In the genomic region with DNA sequence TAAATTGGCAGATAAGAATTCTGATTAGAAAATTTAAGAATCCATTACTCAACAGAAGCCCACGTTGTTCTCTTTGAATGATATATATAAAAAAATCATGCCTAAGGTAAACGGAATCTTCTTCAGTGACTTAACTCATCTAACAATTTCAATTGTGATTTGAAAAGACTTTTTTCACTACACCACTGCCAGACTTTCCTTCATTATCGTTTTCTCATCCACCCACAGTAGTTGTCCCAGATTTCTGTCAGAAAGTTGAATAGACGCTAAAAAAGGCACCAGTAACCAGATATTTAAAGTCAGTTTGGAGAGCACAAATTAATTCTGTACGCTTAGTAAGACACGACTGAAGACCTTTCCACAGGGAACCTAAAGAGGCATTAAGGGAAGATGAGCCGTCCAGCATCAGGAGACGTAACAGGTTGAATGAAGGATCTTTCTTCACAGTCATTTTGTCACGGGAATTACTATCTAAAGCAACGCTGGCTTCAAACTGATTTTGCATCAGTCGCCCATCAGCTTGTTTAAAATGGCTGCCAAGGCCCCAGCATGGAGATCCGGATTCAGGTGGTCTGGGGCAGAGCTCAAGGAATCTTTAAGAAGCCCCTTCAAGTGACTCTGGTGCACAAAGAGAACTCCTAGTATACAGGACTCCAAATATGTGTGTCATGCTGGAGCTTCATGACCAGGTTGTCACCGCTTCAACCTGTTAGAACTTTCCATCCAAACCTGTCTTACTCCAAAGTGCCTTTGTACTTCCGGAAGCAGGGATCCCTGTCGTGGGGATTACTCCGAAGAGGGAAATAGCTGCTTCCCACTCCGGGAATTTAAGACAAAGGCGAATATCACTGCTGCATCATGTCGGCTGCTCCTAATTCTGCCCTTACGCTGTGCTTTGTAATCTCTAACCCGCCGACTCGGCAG, we compare ENCODE assay signal across 1 cellular context.
A peak's percentile ranks its signal among the peaks of the same experiment; 100 is the strongest.
TF ChIP-seq lines count a peak whose summit lies in the region.

No MANE protein-coding gene starts in this region.

TF ChIP-seq in K562, 482 proteins besides CTCF, POLR2A, EP300 and RAD21 (continued from another document and continues in another):
- TF ChIP-seq FOXP1 (CRISPR knock-in tag; IDR thresholded peaks at IDR 0.05) (0 out of 2 replicates have a peak, but pooled peaks have one; percentile 19), FOXK1 (CRISPR knock-in tag; IDR thresholded peaks at IDR 0.05; ENCODE audit: borderline replicate concordance) (0 out of 2 replicates have a peak, but pooled peaks have one; percentile 74), THRAP3 (IDR thresholded peaks at IDR 0.05; ENCODE audit: borderline replicate concordance) (no peak), GABPB2 (CRISPR knock-in tag; conservative IDR thresholded peaks at IDR 0.05) (no peak), NFIC (IDR thresholded peaks at IDR 0.05) (no peak), MBD2 (IDR thresholded peaks at IDR 0.05; ENCODE audit: borderline replicate concordance, low read depth) (no peak), TRIM28 (IDR thresholded peaks at IDR 0.05) (0 out of 2 replicates have a peak, but pooled peaks have one; percentile 9), E2F3 (CRISPR knock-in tag; IDR thresholded peaks at IDR 0.05) (no peak), NONO (IDR thresholded peaks at IDR 0.05; ENCODE audit: low read depth in 2 of 2, low read length in 1 of 2) (no peak), RFX5 (IDR thresholded peaks at IDR 0.05; ENCODE audit: low read depth, low read length) (no peak), ZKSCAN3 (CRISPR knock-in tag; IDR thresholded peaks at IDR 0.05) (no peak), RHOXF2B (CRISPR knock-in tag; conservative IDR thresholded peaks at IDR 0.05) (no peak), OTX1 (CRISPR knock-in tag; IDR thresholded peaks at IDR 0.05) (no peak), KDM1A (IDR thresholded peaks at IDR 0.05) (0 out of 4 replicates have a peak, but pooled peaks of 1 of the 2 experiments have one; percentile 10), KDM4B (IDR thresholded peaks at IDR 0.05; ENCODE audit: borderline replicate concordance in 2 of 2, low read depth in 1 of 2) (no peak), NFIX (CRISPR knock-in tag; IDR thresholded peaks at IDR 0.05; ENCODE audit: low read depth) (no peak), GTF2A2 (tag; IDR thresholded peaks at IDR 0.05) (no peak), NR1H2 (CRISPR knock-in tag; IDR thresholded peaks at IDR 0.05) (no peak), RB1 (IDR thresholded peaks at IDR 0.05; ENCODE audit: low read depth) (no peak; the same call in 1 of the 2 replicates), CREB1 (IDR thresholded peaks at IDR 0.05) (no peak), CREB1 (CRISPR knock-in tag; IDR thresholded peaks at IDR 0.05) (no peak), PYGO2 (tag; IDR thresholded peaks at IDR 0.05) (no peak), CCAR2 (IDR thresholded peaks at IDR 0.05; ENCODE audit: low read depth, low read length) (no peak), ETV6 (IDR thresholded peaks at IDR 0.05; ENCODE audit: borderline replicate concordance in 1 of 2, low read depth in 2 of 2, low read length in 1 of 2) (no peak), ETV6 (CRISPR knock-in tag; IDR thresholded peaks at IDR 0.05; ENCODE audit: borderline replicate concordance) (no peak), YY1 (IDR thresholded peaks at IDR 0.05; ENCODE audit: borderline replicate concordance in 1 of 3, control insufficient read depth in 1 of 3, extremely low read depth in 1 of 3, insufficient read depth in 3 of 3, insufficient read length in 1 of 3, insufficient replicate concordance in 2 of 3, low read depth in 1 of 3, low read length in 2 of 3) (peak; percentile 67 to 97 (median 89)), NR4A1 (CRISPR knock-in tag; IDR thresholded peaks at IDR 0.05) (no peak), NR4A1 (tag; IDR thresholded peaks at IDR 0.05) (no peak), HDAC3 (IDR thresholded peaks at IDR 0.05; ENCODE audit: borderline replicate concordance, partially characterized antibody) (no peak), CBX3 (IDR thresholded peaks at IDR 0.05; ENCODE audit: borderline replicate concordance in 1 of 2, low read length in 2 of 2) (peak in 1 of 2 experiments; percentile 21; a peak in 1 of 3 replicates), DMBX1 (CRISPR knock-in tag; IDR thresholded peaks at IDR 0.05; ENCODE audit: borderline replicate concordance) (peak; percentile 62; the same call in 1 of the 2 replicates), GATAD2A (IDR thresholded peaks at IDR 0.05) (no peak), ZNF436 (CRISPR knock-in tag; IDR thresholded peaks at IDR 0.05) (0 out of 2 replicates have a peak, but pooled peaks have one; percentile 24), YBX1 (IDR thresholded peaks at IDR 0.05) (no peak), TRIM24 (IDR thresholded peaks at IDR 0.05) (no peak), ZNF133 (CRISPR knock-in tag; IDR thresholded peaks at IDR 0.05) (0 out of 2 replicates have a peak, but pooled peaks have one; percentile 45)
- TF ChIP-seq, protein P1, sequence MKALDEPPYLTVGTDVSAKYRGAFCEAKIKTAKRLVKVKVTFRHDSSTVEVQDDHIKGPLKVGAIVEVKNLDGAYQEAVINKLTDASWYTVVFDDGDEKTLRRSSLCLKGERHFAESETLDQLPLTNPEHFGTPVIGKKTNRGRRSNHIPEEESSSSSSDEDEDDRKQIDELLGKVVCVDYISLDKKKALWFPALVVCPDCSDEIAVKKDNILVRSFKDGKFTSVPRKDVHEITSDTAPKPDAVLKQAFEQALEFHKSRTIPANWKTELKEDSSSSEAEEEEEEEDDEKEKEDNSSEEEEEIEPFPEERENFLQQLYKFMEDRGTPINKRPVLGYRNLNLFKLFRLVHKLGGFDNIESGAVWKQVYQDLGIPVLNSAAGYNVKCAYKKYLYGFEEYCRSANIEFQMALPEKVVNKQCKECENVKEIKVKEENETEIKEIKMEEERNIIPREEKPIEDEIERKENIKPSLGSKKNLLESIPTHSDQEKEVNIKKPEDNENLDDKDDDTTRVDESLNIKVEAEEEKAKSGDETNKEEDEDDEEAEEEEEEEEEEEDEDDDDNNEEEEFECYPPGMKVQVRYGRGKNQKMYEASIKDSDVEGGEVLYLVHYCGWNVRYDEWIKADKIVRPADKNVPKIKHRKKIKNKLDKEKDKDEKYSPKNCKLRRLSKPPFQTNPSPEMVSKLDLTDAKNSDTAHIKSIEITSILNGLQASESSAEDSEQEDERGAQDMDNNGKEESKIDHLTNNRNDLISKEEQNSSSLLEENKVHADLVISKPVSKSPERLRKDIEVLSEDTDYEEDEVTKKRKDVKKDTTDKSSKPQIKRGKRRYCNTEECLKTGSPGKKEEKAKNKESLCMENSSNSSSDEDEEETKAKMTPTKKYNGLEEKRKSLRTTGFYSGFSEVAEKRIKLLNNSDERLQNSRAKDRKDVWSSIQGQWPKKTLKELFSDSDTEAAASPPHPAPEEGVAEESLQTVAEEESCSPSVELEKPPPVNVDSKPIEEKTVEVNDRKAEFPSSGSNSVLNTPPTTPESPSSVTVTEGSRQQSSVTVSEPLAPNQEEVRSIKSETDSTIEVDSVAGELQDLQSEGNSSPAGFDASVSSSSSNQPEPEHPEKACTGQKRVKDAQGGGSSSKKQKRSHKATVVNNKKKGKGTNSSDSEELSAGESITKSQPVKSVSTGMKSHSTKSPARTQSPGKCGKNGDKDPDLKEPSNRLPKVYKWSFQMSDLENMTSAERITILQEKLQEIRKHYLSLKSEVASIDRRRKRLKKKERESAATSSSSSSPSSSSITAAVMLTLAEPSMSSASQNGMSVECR (CRISPR knock-in tag; IDR thresholded peaks at IDR 0.05) = no peak
- TF ChIP-seq, protein P2, sequence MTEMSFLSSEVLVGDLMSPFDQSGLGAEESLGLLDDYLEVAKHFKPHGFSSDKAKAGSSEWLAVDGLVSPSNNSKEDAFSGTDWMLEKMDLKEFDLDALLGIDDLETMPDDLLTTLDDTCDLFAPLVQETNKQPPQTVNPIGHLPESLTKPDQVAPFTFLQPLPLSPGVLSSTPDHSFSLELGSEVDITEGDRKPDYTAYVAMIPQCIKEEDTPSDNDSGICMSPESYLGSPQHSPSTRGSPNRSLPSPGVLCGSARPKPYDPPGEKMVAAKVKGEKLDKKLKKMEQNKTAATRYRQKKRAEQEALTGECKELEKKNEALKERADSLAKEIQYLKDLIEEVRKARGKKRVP (CRISPR knock-in tag; IDR thresholded peaks at IDR 0.05) = no peak
- TF ChIP-seq, protein P3, sequence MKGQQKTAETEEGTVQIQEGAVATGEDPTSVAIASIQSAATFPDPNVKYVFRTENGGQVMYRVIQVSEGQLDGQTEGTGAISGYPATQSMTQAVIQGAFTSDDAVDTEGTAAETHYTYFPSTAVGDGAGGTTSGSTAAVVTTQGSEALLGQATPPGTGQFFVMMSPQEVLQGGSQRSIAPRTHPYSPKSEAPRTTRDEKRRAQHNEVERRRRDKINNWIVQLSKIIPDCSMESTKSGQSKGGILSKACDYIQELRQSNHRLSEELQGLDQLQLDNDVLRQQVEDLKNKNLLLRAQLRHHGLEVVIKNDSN (CRISPR knock-in tag; IDR thresholded peaks at IDR 0.05) = no peak
- TF ChIP-seq, protein P4, sequence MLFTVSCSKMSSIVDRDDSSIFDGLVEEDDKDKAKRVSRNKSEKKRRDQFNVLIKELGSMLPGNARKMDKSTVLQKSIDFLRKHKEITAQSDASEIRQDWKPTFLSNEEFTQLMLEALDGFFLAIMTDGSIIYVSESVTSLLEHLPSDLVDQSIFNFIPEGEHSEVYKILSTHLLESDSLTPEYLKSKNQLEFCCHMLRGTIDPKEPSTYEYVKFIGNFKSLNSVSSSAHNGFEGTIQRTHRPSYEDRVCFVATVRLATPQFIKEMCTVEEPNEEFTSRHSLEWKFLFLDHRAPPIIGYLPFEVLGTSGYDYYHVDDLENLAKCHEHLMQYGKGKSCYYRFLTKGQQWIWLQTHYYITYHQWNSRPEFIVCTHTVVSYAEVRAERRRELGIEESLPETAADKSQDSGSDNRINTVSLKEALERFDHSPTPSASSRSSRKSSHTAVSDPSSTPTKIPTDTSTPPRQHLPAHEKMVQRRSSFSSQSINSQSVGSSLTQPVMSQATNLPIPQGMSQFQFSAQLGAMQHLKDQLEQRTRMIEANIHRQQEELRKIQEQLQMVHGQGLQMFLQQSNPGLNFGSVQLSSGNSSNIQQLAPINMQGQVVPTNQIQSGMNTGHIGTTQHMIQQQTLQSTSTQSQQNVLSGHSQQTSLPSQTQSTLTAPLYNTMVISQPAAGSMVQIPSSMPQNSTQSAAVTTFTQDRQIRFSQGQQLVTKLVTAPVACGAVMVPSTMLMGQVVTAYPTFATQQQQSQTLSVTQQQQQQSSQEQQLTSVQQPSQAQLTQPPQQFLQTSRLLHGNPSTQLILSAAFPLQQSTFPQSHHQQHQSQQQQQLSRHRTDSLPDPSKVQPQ (CRISPR knock-in tag; IDR thresholded peaks at IDR 0.05; ENCODE audit: borderline replicate concordance) = no peak
- TF ChIP-seq, protein P5, sequence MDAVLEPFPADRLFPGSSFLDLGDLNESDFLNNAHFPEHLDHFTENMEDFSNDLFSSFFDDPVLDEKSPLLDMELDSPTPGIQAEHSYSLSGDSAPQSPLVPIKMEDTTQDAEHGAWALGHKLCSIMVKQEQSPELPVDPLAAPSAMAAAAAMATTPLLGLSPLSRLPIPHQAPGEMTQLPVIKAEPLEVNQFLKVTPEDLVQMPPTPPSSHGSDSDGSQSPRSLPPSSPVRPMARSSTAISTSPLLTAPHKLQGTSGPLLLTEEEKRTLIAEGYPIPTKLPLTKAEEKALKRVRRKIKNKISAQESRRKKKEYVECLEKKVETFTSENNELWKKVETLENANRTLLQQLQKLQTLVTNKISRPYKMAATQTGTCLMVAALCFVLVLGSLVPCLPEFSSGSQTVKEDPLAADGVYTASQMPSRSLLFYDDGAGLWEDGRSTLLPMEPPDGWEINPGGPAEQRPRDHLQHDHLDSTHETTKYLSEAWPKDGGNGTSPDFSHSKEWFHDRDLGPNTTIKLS (IDR thresholded peaks at IDR 0.05; ENCODE audit: borderline replicate concordance, low read depth) = no peak
- TF ChIP-seq, protein P6, sequence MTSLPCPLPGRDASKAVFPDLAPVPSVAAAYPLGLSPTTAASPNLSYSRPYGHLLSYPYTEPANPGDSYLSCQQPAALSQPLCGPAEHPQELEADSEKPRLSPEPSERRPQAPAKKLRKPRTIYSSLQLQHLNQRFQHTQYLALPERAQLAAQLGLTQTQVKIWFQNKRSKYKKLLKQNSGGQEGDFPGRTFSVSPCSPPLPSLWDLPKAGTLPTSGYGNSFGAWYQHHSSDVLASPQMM (CRISPR knock-in tag; IDR thresholded peaks at IDR 0.05) = no peak
- TF ChIP-seq, protein P7, sequence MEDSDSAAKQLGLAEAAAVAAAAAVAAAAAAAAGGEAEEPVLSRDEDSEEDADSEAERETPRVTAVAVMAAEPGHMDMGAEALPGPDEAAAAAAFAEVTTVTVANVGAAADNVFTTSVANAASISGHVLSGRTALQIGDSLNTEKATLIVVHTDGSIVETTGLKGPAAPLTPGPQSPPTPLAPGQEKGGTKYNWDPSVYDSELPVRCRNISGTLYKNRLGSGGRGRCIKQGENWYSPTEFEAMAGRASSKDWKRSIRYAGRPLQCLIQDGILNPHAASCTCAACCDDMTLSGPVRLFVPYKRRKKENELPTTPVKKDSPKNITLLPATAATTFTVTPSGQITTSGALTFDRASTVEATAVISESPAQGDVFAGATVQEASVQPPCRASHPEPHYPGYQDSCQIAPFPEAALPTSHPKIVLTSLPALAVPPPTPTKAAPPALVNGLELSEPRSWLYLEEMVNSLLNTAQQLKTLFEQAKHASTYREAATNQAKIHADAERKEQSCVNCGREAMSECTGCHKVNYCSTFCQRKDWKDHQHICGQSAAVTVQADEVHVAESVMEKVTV (CRISPR knock-in tag; IDR thresholded peaks at IDR 0.05) = no peak
- TF ChIP-seq, protein P8, sequence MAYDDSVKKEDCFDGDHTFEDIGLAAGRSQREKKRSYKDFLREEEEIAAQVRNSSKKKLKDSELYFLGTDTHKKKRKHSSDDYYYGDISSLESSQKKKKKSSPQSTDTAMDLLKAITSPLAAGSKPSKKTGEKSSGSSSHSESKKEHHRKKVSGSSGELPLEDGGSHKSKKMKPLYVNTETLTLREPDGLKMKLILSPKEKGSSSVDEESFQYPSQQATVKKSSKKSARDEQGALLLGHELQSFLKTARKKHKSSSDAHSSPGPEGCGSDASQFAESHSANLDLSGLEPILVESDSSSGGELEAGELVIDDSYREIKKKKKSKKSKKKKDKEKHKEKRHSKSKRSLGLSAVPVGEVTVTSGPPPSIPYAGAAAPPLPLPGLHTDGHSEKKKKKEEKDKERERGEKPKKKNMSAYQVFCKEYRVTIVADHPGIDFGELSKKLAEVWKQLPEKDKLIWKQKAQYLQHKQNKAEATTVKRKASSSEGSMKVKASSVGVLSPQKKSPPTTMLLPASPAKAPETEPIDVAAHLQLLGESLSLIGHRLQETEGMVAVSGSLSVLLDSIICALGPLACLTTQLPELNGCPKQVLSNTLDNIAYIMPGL (CRISPR knock-in tag; IDR thresholded peaks at IDR 0.05) = no peak
- TF ChIP-seq, protein P9, sequence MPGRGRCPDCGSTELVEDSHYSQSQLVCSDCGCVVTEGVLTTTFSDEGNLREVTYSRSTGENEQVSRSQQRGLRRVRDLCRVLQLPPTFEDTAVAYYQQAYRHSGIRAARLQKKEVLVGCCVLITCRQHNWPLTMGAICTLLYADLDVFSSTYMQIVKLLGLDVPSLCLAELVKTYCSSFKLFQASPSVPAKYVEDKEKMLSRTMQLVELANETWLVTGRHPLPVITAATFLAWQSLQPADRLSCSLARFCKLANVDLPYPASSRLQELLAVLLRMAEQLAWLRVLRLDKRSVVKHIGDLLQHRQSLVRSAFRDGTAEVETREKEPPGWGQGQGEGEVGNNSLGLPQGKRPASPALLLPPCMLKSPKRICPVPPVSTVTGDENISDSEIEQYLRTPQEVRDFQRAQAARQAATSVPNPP (IDR thresholded peaks at IDR 0.05; ENCODE audit: borderline replicate concordance, insufficient read depth, insufficient read length) = no peak
